Comparison of ENCODE assay signal across 9 cellular contexts in the genomic region with DNA sequence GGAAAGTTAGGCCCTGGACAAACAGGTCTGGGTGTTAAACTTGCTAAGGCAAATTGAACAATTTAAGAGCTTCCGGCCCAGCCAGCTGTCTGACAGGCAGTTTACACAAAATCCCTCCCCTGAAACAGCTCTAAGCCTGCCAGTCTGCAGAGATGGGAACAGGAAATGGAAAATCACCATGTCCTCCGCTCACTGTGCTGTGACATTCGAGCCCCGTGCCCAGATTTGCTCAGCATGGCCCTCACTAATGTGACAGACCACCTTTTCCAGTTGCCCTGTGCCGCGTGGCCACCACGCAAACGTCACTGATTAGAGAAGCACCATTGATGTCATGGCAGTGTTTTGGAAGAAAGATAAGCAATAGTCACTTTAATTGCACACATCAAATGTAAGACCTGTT. TPM values are rescaled to one million over a fixed set of nuclear protein-coding genes. Genes with fewer than 3 reads are reported as not detected.
A peak's percentile ranks its signal among the peaks of the same experiment; 100 is the strongest.
DNase-seq lines count a peak whose midpoint lies in the region; ATAC-seq and TF ChIP-seq lines count a peak whose summit lies in the region.
"Had no signal": no experiment of that assay in that cellular context is flagged by ENCODE, and none has a peak within 500 bp of the region (broad histone marks: within the 10 kb centered on the region; RNA-seq: fewer than 3 reads in every experiment).

No MANE protein-coding gene starts in this region.

- intact Hi-C loops in posterior vena cava (cut with DNase I) = loop anchor here in 1 of 2 donors (10.0 kb wide), 1 partner anchor 887 kb away; no protein-coding TSS in a partner anchor
- intact Hi-C loops in ascending aorta (cut with DNase I) = no loop called here

- no peak overlapping the region for H3K4me3 ChIP-seq in DOHH2 (ENCODE audit: low read length)
- H3K4me3 ChIP-seq in mesenchymal stem cell (ENCODE audit: insufficient read depth in 1 of 2, low read depth in 1 of 2, low read length in 2 of 2) = no peak overlapping the region
- no peak overlapping the region for H3K4me3 ChIP-seq in ascending aorta

- DNase-seq in WTC11 (ENCODE audit: low spot score) (no peak), mesenchymal stem cell (peak; percentile 59), posterior vena cava (ENCODE audit: low spot score) (no peak), ascending aorta (ENCODE audit: low spot score in 2 of 2) (no peak)
- DNase-seq in stimulated activated CD4-positive, alpha-beta T cell treated with anti-CD3 and anti-CD28 coated beads, Interleukin-2, amount 100 ng/mL, for 48 hours = no peak
- DNase-seq: effector CD4-positive, alpha-beta T cell had no signal

- no peak overlapping the region for H3K23ac ChIP-seq in mesenchymal stem cell (ENCODE audit: low read length in 2 of 2)

- no peaks in the 10 kb centered on the region for H3K27me3 Mint-ChIP-seq in WTC11 (ENCODE audit: low read depth)

- H3K36me3 ChIP-seq in DOHH2 (ENCODE audit: control insufficient read depth, low read length) = no peaks in the 10 kb centered on the region
- peaks cover 0 to 16% of the 10 kb centered on the region in 2 experiments for H3K36me3 ChIP-seq in mesenchymal stem cell (ENCODE audit: control insufficient read depth in 1 of 2, insufficient read depth in 2 of 2, low read depth in 1 of 2, low read length in 2 of 2)
- no peaks in the 10 kb centered on the region for H3K36me3 ChIP-seq in ascending aorta

- no peak overlapping the region for H2AFZ ChIP-seq in mesenchymal stem cell (ENCODE audit: low read depth, low read length)

- POLR2A ChIA-PET in WTC11 (lab: Charles Lee) = interaction anchor here (1.2 kb wide), 1 partner anchor 62 kb away, joined by 5 read pairs; no protein-coding TSS in a partner anchor

- no peaks in the 10 kb centered on the region for H3K9me2 ChIP-seq in DOHH2 (replicated peaks; ENCODE audit: control insufficient read depth, low read length)

- H4K8ac ChIP-seq in mesenchymal stem cell (ENCODE audit: low read length) = peak overlapping the region; percentile 95

- H4K91ac ChIP-seq in mesenchymal stem cell (ENCODE audit: low read length) = no peak overlapping the region

- H2BK15ac ChIP-seq in mesenchymal stem cell (ENCODE audit: low read depth, poor library complexity, severe bottlenecking) = no peak overlapping the region

- peak overlapping the region; percentile 95 for H3K27ac Mint-ChIP-seq in WTC11

- H3K9me3 Mint-ChIP-seq in WTC11 = no peaks in the 10 kb centered on the region

- WGBS in mesenchymal stem cell = 11% methylated on average over 8 of the region's 8 CpGs

- no peak overlapping the region for H2BK5ac ChIP-seq in mesenchymal stem cell (ENCODE audit: low read depth, low read length, poor library complexity, severe bottlenecking)

- CTCF ChIA-PET in WTC11 (lab: Charles Lee) = interaction anchor here (0.5 to 1.6 kb wide), 8 partner anchors 10 to 250 kb away, joined by 3 to 10 read pairs (median 4); no protein-coding TSS in a partner anchor

- H3K36me3 Mint-ChIP-seq in WTC11 = peaks cover 26% of the 10 kb centered on the region

- H3K18ac ChIP-seq in mesenchymal stem cell (ENCODE audit: low read depth in 1 of 2, low read length in 2 of 2) = peak overlapping the region; percentile 69 to 83

- no peaks in the 10 kb centered on the region for H3F3A ChIP-seq in DOHH2 (ENCODE audit: control insufficient read depth, insufficient read depth)

- H3K79me2 ChIP-seq in DOHH2 (ENCODE audit: control insufficient read depth, low read length) = no peaks in the 10 kb centered on the region

- H3K14ac ChIP-seq in mesenchymal stem cell (ENCODE audit: low read length in 2 of 2) = no peak overlapping the region

- H3K9me3 ChIP-seq in DOHH2 (ENCODE audit: control insufficient read depth, insufficient read depth, low read length) (no peaks in the 10 kb centered on the region), mesenchymal stem cell (ENCODE audit: control insufficient read depth, low read length) (no peaks in the 10 kb centered on the region), ascending aorta (no peaks in the 10 kb centered on the region)

- H3K4ac ChIP-seq in mesenchymal stem cell (ENCODE audit: low read depth in 1 of 2, low read length in 2 of 2) = no peak overlapping the region

- H2BK120ac ChIP-seq in mesenchymal stem cell (ENCODE audit: low read depth, low read length) = peak overlapping the region; percentile 8

- TF ChIP-seq CTCF in DOHH2 (IDR thresholded peaks at IDR 0.05; ENCODE audit: low read depth, low read length, poor library complexity, severe bottlenecking) (no peak), WTC11 (IDR thresholded peaks at IDR 0.05) (no peak), ascending aorta (IDR thresholded peaks at IDR 0.05) (no peak)

- H2AK5ac ChIP-seq in mesenchymal stem cell (ENCODE audit: low read length, severe bottlenecking) = no peak overlapping the region

- ATAC-seq in HG02885 (IDR thresholded peaks at IDR 0.05; ENCODE audit: poor library complexity, unreplicated experiment) = peak; percentile 73
- ATAC-seq in WTC11 = peak; percentile 44
- ATAC-seq in GM21515 (IDR thresholded peaks at IDR 0.05; ENCODE audit: unreplicated experiment) = no peak

- peaks cover 52% of the 10 kb centered on the region for H3K4me1 Mint-ChIP-seq in WTC11

- no peak overlapping the region for H3K4me3 Mint-ChIP-seq in WTC11

- no peak overlapping the region for H2BK12ac ChIP-seq in mesenchymal stem cell (ENCODE audit: low read length in 2 of 2)

- H3K27me3 ChIP-seq in DOHH2 (ENCODE audit: control insufficient read depth, low read length) = peaks cover 27% of the 10 kb centered on the region
- peaks cover 0 to 8% of the 10 kb centered on the region in 2 experiments for H3K27me3 ChIP-seq in mesenchymal stem cell (ENCODE audit: control insufficient read depth in 1 of 2, insufficient read depth in 1 of 2, low read length in 2 of 2)
- H3K27me3 ChIP-seq in ascending aorta = no peaks in the 10 kb centered on the region

- H3K27ac ChIP-seq in DOHH2 (ENCODE audit: low read depth, low read length) (no peak overlapping the region), mesenchymal stem cell (ENCODE audit: low read length, poor library complexity, severe bottlenecking) (peak overlapping the region; percentile 19), ascending aorta (peak overlapping the region in 1 of 2 donors; percentile 7)

- no peaks in the 10 kb centered on the region for H4K20me1 ChIP-seq in DOHH2 (ENCODE audit: control insufficient read depth, insufficient read depth, low read depth, low read length)

- peaks cover 11% of the 10 kb centered on the region for H3K79me1 ChIP-seq in mesenchymal stem cell (replicated peaks; ENCODE audit: low read length, poor library complexity, severe bottlenecking)

- peak overlapping the region; percentile 39 for H3K4me2 ChIP-seq in DOHH2 (ENCODE audit: low read length)
- no peak overlapping the region for H3K4me2 ChIP-seq in mesenchymal stem cell (ENCODE audit: low read length, poor library complexity, severe bottlenecking)

- no peak overlapping the region for H3K9ac ChIP-seq in mesenchymal stem cell (ENCODE audit: low read length)

- H3K4me1 ChIP-seq in DOHH2 (ENCODE audit: control insufficient read depth, low read length) (peaks cover 9% of the 10 kb centered on the region), mesenchymal stem cell (ENCODE audit: control insufficient read depth, insufficient read depth, low read depth, low read length) (peaks cover 13% of the 10 kb centered on the region), ascending aorta (no peaks in the 10 kb centered on the region)

TF ChIP-seq in WTC11, 78 proteins besides CTCF, POLR2A, EP300 and RAD21:
- TF ChIP-seq ZNF263 (CRISPR knock-in tag; IDR thresholded peaks at IDR 0.05; ENCODE audit: low read depth) (no peak), ETV6 (CRISPR knock-in tag; IDR thresholded peaks at IDR 0.05) (0 out of 2 replicates have a peak, but pooled peaks have one; percentile 49)

RNA-seq across cellular contexts. Expression of a gene that starts 41.0 kb away (rescaled TPM):
- 27.9 to 31.3 TPM (median 28.6 TPM) in 3 replicates for total RNA-seq in WTC11 (2021)
- polyA plus RNA-seq in mesenchymal stem cell (2013, experiment 1 of 2) = 10.2 TPM
- polyA plus RNA-seq in mesenchymal stem cell (2013, experiment 2 of 2) = 9.4 TPM
- 1 to 10 TPM; 1.0 to 1.2 TPM for total RNA-seq in posterior vena cava
- total RNA-seq in ascending aorta = not detected

RNA-seq across cellular contexts. Expression of a gene that starts 42.1 kb away (rescaled TPM):
- 2.3 to 4.9 TPM (median 2.9 TPM) in 3 replicates for total RNA-seq in WTC11 (2021)
- not detected for polyA plus RNA-seq in mesenchymal stem cell (2013, experiment 1 of 2)
- polyA plus RNA-seq in mesenchymal stem cell (2013, experiment 2 of 2) = 0.10 TPM
- not detected for total RNA-seq in posterior vena cava
- total RNA-seq in ascending aorta = not detected

Comparison
In these comparisons a context has a peak if more than half of its experiments do, and no peak if none do; other contexts are left out.
1. RNA of a gene that starts 41.0 kb away (total RNA-seq): 27.9 to 31.3 TPM in WTC11; 1.0 to 1.2 TPM in posterior vena cava and not detected in ascending aorta (single experiment); every median in the first group is over 10 times any median in the second.